ENCODE assay signal across 1 cellular context in genomic region chr15:63793046-63793483, GRCh38.
TF ChIP-seq lines count a peak whose summit lies in the region.

No MANE protein-coding gene starts in this region.

TF ChIP-seq in K562, 482 proteins besides CTCF, POLR2A, EP300 and RAD21 (continued from another document and continues in another):
- TF ChIP-seq, protein P1, sequence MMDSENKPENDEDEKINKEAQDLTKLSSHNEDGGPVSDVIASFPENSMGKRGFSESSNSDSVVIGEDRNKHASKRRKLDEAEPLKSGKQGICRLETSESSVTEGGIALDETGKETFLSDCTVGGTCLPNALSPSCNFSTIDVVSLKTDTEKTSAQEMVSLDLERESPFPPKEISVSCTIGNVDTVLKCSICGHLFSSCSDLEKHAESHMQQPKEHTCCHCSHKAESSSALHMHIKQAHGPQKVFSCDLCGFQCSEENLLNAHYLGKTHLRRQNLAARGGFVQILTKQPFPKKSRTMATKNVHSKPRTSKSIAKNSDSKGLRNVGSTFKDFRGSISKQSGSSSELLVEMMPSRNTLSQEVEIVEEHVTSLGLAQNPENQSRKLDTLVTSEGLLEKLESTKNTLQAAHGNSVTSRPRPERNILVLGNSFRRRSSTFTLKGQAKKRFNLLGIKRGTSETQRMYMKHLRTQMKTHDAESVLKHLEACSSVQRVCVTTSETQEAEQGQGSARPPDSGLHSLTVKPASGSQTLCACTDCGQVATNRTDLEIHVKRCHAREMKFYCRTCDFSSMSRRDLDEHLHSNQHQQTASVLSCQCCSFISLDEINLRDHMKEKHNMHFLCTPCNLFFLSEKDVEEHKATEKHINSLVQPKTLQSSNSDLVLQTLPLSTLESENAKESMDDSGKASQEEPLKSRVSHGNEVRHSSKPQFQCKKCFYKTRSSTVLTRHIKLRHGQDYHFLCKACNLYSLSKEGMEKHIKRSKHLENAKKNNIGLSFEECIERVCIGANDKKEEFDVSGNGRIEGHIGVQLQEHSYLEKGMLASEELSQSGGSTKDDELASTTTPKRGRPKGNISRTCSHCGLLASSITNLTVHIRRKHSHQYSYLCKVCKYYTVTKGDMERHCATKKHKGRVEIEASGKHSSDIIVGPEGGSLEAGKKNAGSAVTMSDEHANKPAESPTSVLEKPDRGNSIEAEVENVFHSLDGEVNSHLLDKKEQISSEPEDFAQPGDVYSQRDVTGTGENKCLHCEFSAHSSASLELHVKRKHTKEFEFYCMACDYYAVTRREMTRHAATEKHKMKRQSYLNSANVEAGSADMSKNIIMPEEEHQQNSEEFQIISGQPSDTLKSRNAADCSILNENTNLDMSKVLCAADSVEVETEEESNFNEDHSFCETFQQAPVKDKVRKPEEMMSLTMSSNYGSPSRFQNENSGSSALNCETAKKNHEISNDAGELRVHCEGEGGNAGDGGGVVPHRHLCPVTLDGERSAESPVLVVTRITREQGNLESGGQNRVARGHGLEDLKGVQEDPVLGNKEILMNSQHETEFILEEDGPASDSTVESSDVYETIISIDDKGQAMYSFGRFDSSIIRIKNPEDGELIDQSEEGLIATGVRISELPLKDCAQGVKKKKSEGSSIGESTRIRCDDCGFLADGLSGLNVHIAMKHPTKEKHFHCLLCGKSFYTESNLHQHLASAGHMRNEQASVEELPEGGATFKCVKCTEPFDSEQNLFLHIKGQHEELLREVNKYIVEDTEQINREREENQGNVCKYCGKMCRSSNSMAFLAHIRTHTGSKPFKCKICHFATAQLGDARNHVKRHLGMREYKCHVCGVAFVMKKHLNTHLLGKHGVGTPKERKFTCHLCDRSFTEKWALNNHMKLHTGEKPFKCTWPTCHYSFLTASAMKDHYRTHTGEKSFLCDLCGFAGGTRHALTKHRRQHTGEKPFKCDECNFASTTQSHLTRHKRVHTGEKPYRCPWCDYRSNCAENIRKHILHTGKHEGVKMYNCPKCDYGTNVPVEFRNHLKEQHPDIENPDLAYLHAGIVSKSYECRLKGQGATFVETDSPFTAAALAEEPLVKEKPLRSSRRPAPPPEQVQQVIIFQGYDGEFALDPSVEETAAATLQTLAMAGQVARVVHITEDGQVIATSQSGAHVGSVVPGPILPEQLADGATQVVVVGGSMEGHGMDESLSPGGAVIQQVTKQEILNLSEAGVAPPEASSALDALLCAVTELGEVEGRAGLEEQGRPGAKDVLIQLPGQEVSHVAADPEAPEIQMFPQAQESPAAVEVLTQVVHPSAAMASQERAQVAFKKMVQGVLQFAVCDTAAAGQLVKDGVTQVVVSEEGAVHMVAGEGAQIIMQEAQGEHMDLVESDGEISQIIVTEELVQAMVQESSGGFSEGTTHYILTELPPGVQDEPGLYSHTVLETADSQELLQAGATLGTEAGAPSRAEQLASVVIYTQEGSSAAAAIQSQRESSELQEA (IDR thresholded peaks at IDR 0.05; ENCODE audit: low read depth), result no peak
- TF ChIP-seq KLF10 (CRISPR knock-in tag; IDR thresholded peaks at IDR 0.05) (peak; percentile 82; the same call in 1 of the 2 replicates), WHSC1 (IDR thresholded peaks at IDR 0.05; ENCODE audit: low read length) (no peak), ZNF23 (CRISPR knock-in tag; IDR thresholded peaks at IDR 0.05) (peak; percentile 81), ZNF639 (CRISPR knock-in tag; conservative IDR thresholded peaks at IDR 0.05 in 1 of 2, IDR thresholded peaks at IDR 0.05 in 1 of 2) (peak in 1 of 2 experiments; percentile 97; a peak in 2 of 4 replicates), ZBTB1 (CRISPR knock-in tag; IDR thresholded peaks at IDR 0.05; ENCODE audit: borderline replicate concordance, low read depth) (no peak), SIRT6 (IDR thresholded peaks at IDR 0.05; ENCODE audit: low read depth, low read length) (no peak), KAT2B (IDR thresholded peaks at IDR 0.05; ENCODE audit: low read depth, low read length) (no peak), U2AF2 (optimal IDR thresholded peaks at IDR 0.05; ENCODE audit: low read depth, low read length) (no peak), ZKSCAN1 (IDR thresholded peaks at IDR 0.05; ENCODE audit: low read depth, low read length) (no peak), ZNF707 (CRISPR knock-in tag; conservative IDR thresholded peaks at IDR 0.05) (peak; percentile 78), NR2C2 (CRISPR knock-in tag; IDR thresholded peaks at IDR 0.05) (no peak), NR2C2 (tag; IDR thresholded peaks at IDR 0.05) (peak; percentile 57; the same call in 1 of the 2 replicates), HIVEP1 (CRISPR knock-in tag; IDR thresholded peaks at IDR 0.05) (peak; percentile 93), NCOA4 (IDR thresholded peaks at IDR 0.05; ENCODE audit: partially characterized antibody) (no peak), DDX20 (tag; IDR thresholded peaks at IDR 0.05; ENCODE audit: low read depth) (peak; percentile 93), TSC22D4 (tag; IDR thresholded peaks at IDR 0.05) (no peak), PRPF4 (IDR thresholded peaks at IDR 0.05; ENCODE audit: insufficient read depth, low read depth, low read length, poor library complexity, severe bottlenecking) (no peak), ZNF347 (CRISPR knock-in tag; IDR thresholded peaks at IDR 0.05; ENCODE audit: low read depth) (peak; percentile 83), GTF2F1 (IDR thresholded peaks at IDR 0.05; ENCODE audit: low read depth, low read length) (no peak), ZNF239 (CRISPR knock-in tag; IDR thresholded peaks at IDR 0.05) (peak; percentile 88), CLOCK (CRISPR knock-in tag; IDR thresholded peaks at IDR 0.05; ENCODE audit: borderline replicate concordance) (peak; percentile 74; the same call in 1 of the 2 replicates), FOXJ3 (CRISPR knock-in tag; IDR thresholded peaks at IDR 0.05) (no peak), KLF13 (tag; IDR thresholded peaks at IDR 0.05; ENCODE audit: borderline replicate concordance, low read depth) (peak; percentile 96), RBM22 (IDR thresholded peaks at IDR 0.05; ENCODE audit: low read depth, low read length, poor library complexity, severe bottlenecking) (no peak), CHCHD3 (CRISPR knock-in tag; IDR thresholded peaks at IDR 0.05) (no peak), TEAD4 (IDR thresholded peaks at IDR 0.05; ENCODE audit: low read length) (no peak), TEAD4 (CRISPR knock-in tag; IDR thresholded peaks at IDR 0.05; ENCODE audit: borderline replicate concordance) (no peak), STAG1 (CRISPR knock-in tag; IDR thresholded peaks at IDR 0.05; ENCODE audit: borderline replicate concordance) (no peak), RAD51 (IDR thresholded peaks at IDR 0.05; ENCODE audit: borderline replicate concordance, low read depth) (no peak), ARID3A (IDR thresholded peaks at IDR 0.05; ENCODE audit: borderline replicate concordance, low read depth, low read length) (no peak), ZNF184 (CRISPR knock-in tag; IDR thresholded peaks at IDR 0.05) (no peak)
- TF ChIP-seq, protein P2, sequence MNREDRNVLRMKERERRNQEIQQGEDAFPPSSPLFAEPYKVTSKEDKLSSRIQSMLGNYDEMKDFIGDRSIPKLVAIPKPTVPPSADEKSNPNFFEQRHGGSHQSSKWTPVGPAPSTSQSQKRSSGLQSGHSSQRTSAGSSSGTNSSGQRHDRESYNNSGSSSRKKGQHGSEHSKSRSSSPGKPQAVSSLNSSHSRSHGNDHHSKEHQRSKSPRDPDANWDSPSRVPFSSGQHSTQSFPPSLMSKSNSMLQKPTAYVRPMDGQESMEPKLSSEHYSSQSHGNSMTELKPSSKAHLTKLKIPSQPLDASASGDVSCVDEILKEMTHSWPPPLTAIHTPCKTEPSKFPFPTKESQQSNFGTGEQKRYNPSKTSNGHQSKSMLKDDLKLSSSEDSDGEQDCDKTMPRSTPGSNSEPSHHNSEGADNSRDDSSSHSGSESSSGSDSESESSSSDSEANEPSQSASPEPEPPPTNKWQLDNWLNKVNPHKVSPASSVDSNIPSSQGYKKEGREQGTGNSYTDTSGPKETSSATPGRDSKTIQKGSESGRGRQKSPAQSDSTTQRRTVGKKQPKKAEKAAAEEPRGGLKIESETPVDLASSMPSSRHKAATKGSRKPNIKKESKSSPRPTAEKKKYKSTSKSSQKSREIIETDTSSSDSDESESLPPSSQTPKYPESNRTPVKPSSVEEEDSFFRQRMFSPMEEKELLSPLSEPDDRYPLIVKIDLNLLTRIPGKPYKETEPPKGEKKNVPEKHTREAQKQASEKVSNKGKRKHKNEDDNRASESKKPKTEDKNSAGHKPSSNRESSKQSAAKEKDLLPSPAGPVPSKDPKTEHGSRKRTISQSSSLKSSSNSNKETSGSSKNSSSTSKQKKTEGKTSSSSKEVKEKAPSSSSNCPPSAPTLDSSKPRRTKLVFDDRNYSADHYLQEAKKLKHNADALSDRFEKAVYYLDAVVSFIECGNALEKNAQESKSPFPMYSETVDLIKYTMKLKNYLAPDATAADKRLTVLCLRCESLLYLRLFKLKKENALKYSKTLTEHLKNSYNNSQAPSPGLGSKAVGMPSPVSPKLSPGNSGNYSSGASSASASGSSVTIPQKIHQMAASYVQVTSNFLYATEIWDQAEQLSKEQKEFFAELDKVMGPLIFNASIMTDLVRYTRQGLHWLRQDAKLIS (CRISPR knock-in tag; IDR thresholded peaks at IDR 0.05), result no peak
- TF ChIP-seq, protein P3, sequence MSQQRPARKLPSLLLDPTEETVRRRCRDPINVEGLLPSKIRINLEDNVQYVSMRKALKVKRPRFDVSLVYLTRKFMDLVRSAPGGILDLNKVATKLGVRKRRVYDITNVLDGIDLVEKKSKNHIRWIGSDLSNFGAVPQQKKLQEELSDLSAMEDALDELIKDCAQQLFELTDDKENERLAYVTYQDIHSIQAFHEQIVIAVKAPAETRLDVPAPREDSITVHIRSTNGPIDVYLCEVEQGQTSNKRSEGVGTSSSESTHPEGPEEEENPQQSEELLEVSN (IDR thresholded peaks at IDR 0.05; ENCODE audit: borderline replicate concordance in 1 of 2, extremely low read depth in 1 of 2, insufficient read depth in 1 of 2, insufficient read length in 1 of 2, low read depth in 1 of 2, low read length in 1 of 2, poor library complexity in 1 of 2, severe bottlenecking in 1 of 2), result no peak
- TF ChIP-seq, protein P4, sequence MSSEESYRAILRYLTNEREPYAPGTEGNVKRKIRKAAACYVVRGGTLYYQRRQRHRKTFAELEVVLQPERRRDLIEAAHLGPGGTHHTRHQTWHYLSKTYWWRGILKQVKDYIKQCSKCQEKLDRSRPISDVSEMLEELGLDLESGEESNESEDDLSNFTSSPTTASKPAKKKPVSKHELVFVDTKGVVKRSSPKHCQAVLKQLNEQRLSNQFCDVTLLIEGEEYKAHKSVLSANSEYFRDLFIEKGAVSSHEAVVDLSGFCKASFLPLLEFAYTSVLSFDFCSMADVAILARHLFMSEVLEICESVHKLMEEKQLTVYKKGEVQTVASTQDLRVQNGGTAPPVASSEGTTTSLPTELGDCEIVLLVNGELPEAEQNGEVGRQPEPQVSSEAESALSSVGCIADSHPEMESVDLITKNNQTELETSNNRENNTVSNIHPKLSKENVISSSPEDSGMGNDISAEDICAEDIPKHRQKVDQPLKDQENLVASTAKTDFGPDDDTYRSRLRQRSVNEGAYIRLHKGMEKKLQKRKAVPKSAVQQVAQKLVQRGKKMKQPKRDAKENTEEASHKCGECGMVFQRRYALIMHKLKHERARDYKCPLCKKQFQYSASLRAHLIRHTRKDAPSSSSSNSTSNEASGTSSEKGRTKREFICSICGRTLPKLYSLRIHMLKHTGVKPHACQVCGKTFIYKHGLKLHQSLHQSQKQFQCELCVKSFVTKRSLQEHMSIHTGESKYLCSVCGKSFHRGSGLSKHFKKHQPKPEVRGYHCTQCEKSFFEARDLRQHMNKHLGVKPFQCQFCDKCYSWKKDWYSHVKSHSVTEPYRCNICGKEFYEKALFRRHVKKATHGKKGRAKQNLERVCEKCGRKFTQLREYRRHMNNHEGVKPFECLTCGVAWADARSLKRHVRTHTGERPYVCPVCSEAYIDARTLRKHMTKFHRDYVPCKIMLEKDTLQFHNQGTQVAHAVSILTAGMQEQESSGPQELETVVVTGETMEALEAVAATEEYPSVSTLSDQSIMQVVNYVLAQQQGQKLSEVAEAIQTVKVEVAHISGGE (CRISPR knock-in tag; IDR thresholded peaks at IDR 0.05), result peak in 1 of 3 experiments; percentile 88; a peak in 2 of 6 replicates
- TF ChIP-seq, protein P5, sequence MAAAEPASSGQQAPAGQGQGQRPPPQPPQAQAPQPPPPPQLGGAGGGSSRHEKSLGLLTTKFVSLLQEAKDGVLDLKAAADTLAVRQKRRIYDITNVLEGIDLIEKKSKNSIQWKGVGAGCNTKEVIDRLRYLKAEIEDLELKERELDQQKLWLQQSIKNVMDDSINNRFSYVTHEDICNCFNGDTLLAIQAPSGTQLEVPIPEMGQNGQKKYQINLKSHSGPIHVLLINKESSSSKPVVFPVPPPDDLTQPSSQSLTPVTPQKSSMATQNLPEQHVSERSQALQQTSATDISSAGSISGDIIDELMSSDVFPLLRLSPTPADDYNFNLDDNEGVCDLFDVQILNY (CRISPR knock-in tag; IDR thresholded peaks at IDR 0.05), result no peak
